In genomic region chr6:35955970-35956369, GRCh38 we compare ENCODE assay signal across 12 cellular contexts. TPM values are rescaled to one million over a fixed set of nuclear protein-coding genes. Genes with fewer than 3 reads are reported as not detected.
A peak's percentile ranks its signal among the peaks of the same experiment; 100 is the strongest.
DNase-seq lines count a peak whose midpoint lies in the region; ATAC-seq, FAIRE-seq and TF ChIP-seq lines count a peak whose summit lies in the region.
"Had no signal": no experiment of that assay in that cellular context is flagged by ENCODE, and none has a peak within 500 bp of the region (broad histone marks: within the 10 kb centered on the region; RNA-seq: fewer than 3 reads in every experiment).

No MANE protein-coding gene starts in this region.

- no peaks in the 10 kb centered on the region for H3K36me3 Mint-ChIP-seq in activated CD4-positive, alpha-beta T cell treated with anti-CD3 and anti-CD28 coated beads, Interleukin-2, amount 10 ng/mL, durations not matched to agents 24 days and 14 days (ENCODE audit: low read depth)

- H3K9me3 Mint-ChIP-seq in activated CD4-positive, alpha-beta T cell treated with anti-CD3 and anti-CD28 coated beads, Interleukin-2, amount 10 ng/mL, durations not matched to agents 24 days and 14 days: no peaks in the 10 kb centered on the region

- H3K79me2 ChIP-seq in HCT116 (ENCODE audit: insufficient read depth, low read length) (no peaks in the 10 kb centered on the region), GM12878 (ENCODE audit: control insufficient read depth, insufficient read depth, low read length) (no peaks in the 10 kb centered on the region)
- H3K79me2 ChIP-seq: hepatocyte had no signal

- H3K9ac ChIP-seq in HCT116 (ENCODE audit: low read length) (no peak overlapping the region), GM12878 (ENCODE audit: control insufficient read depth, insufficient read depth, low read length) (no peak overlapping the region), neuronal stem cell (ENCODE audit: low read depth, low read length, poor library complexity) (no peak overlapping the region)

- TF ChIP-seq CTCF in HCT116 (IDR thresholded peaks at IDR 0.05 in 2 of 3, conservative IDR thresholded peaks at IDR 0.05 in 1 of 3; ENCODE audit: borderline replicate concordance in 1 of 3, insufficient read depth in 1 of 3, low read depth in 2 of 3, low read length in 2 of 3): peak; percentile 38 to 55 (median 41); a peak in 5 of 6 replicates
- peak; percentile 12 to 28 (median 21); a peak in 3 of 6 replicates for TF ChIP-seq CTCF in GM12878 (IDR thresholded peaks at IDR 0.05 in 2 of 3, conservative IDR thresholded peaks at IDR 0.05 in 1 of 3; ENCODE audit: control insufficient read depth in 2 of 3, extremely low read depth in 1 of 3, insufficient read depth in 1 of 3, low read depth in 3 of 3, low read length in 3 of 3)

- H3K9me3 ChIP-seq in HCT116 (ENCODE audit: control insufficient read depth in 1 of 2, insufficient read depth in 1 of 2, low read depth in 1 of 2, low read length in 2 of 2) (no peaks in the 10 kb centered on the region), GM12878 (replicated peaks; ENCODE audit: control insufficient read depth, insufficient read depth, low read length) (no peaks in the 10 kb centered on the region), neuronal stem cell (replicated peaks in 1 of 2; ENCODE audit: control insufficient read depth in 2 of 2, insufficient read depth in 1 of 2, low read depth in 1 of 2, low read length in 2 of 2) (peaks cover 0 to 1% of the 10 kb centered on the region in 2 donors)

- H4K91ac ChIP-seq in neuronal stem cell (ENCODE audit: low read depth, low read length, poor library complexity): no peak overlapping the region

- CTCF ChIA-PET in HCT116 (lab: Charles Lee): interaction anchor here (1.2 kb wide), 1 partner anchor 433 kb away, joined by 3 read pairs; no protein-coding TSS in a partner anchor
- CTCF ChIA-PET in GM12878 (lab: Yijun Ruan, JAX): interaction anchor here (1.0 to 3.1 kb wide), 4 partner anchors 14 to 395 kb away, joined by 3 to 16 read pairs (median 4); partner anchors contain the start of gene ARMC12

- POLR2A ChIA-PET in HCT116 (lab: Charles Lee): no interaction called here
- POLR2A ChIA-PET in GM12878 (lab: Charles Lee): no interaction called here

- peak overlapping the region; percentile 26 for H3K23ac ChIP-seq in neuronal stem cell (ENCODE audit: low read depth, low read length, poor library complexity)

- H2AK5ac ChIP-seq in neuronal stem cell (ENCODE audit: low read depth, low read length): no peak overlapping the region

- H3K27me3 Mint-ChIP-seq in activated CD4-positive, alpha-beta T cell treated with anti-CD3 and anti-CD28 coated beads, Interleukin-2, amount 10 ng/mL, durations not matched to agents 24 days and 14 days: peaks cover 22% of the 10 kb centered on the region

- H3K4me3 ChIP-seq in HCT116 (replicated peaks in 1 of 2; ENCODE audit: low read depth in 1 of 2, low read length in 2 of 2) (no peak overlapping the region), GM12878 (no peak overlapping the region), neuronal stem cell (ENCODE audit: low read length in 2 of 2) (no peak overlapping the region)
- H3K4me3 ChIP-seq: hepatocyte had no signal

- DNase-seq in activated CD4-positive, alpha-beta T cell treated with anti-CD3 and anti-CD28 coated beads for 48 hours: peak; percentile 31
- no peak for DNase-seq in activated CD4-positive, alpha-beta T cell treated with anti-CD3 and anti-CD28 coated beads, Interleukin-2, amount 10 ng/mL, durations not matched to agents 24 days and 14 days
- DNase-seq in HCT116 (ENCODE audit: low read depth, low spot score): no peak
- no peak for DNase-seq in GM12878 (ENCODE audit: low read depth, low spot score)
- DNase-seq in neuronal stem cell (ENCODE audit: low spot score): no peak
- no peak for DNase-seq in SKM-1 (lab: John Stamatoyannopoulos, UW; ENCODE audit: unreplicated experiment)
- DNase-seq in stimulated activated naive CD4-positive, alpha-beta T cell (lab: John Stamatoyannopoulos, UW): no peak
- DNase-seq: ACHN, midbrain had no signal

- peaks cover 8% of the 10 kb centered on the region for H3K4me1 Mint-ChIP-seq in activated CD4-positive, alpha-beta T cell treated with anti-CD3 and anti-CD28 coated beads, Interleukin-2, amount 10 ng/mL, durations not matched to agents 24 days and 14 days

- SMC1A ChIA-PET in GM12878 (lab: Charles Lee; ENCODE audit: uncharacterized antibody, unreplicated experiment): interaction anchor here (0.6 to 1.0 kb wide), 3 partner anchors 361 to 402 kb away, joined by 3 read pairs; no protein-coding TSS in a partner anchor

- no peak overlapping the region for H3K18ac ChIP-seq in neuronal stem cell (ENCODE audit: low read length)

- H3K4ac ChIP-seq in neuronal stem cell (ENCODE audit: low read length): no peak overlapping the region

- in situ Hi-C loops in GM12878 (cut with MboI): no loop called here

- FAIRE-seq in GM12878 (lab: Jason Lieb, UNC): no peak

- H2BK15ac ChIP-seq in neuronal stem cell (ENCODE audit: low read length): no peak overlapping the region

- H2AFZ ChIP-seq in HCT116 (ENCODE audit: low read depth, low read length, poor library complexity, severe bottlenecking): peak overlapping the region; percentile 30
- H2AFZ ChIP-seq in GM12878 (ENCODE audit: control insufficient read depth, low read depth, low read length): no peak overlapping the region
- H2AFZ ChIP-seq in neuronal stem cell (ENCODE audit: low read length): no peak overlapping the region
- H2AFZ ChIP-seq: hepatocyte had no signal

- H3K4me3 Mint-ChIP-seq in activated CD4-positive, alpha-beta T cell treated with anti-CD3 and anti-CD28 coated beads, Interleukin-2, amount 10 ng/mL, durations not matched to agents 24 days and 14 days: no peak overlapping the region

- H3K79me1 ChIP-seq in neuronal stem cell (ENCODE audit: low read depth, low read length): no peaks in the 10 kb centered on the region

- no peak overlapping the region for H2BK5ac ChIP-seq in neuronal stem cell (ENCODE audit: low read length)

- BruUV-seq in HCT116 (replicated peaks; lab: Mats Ljungman, UMichigan) (no TSS peak), GM12878 (replicated peaks; lab: Mats Ljungman, UMichigan) (no TSS peak)

- no peaks in the 10 kb centered on the region for H3K9me2 ChIP-seq in HCT116 (ENCODE audit: insufficient read depth)

- H3K36me3 ChIP-seq in HCT116 (ENCODE audit: control insufficient read depth in 1 of 2, insufficient read depth in 2 of 2, low read length in 2 of 2): no peaks in the 10 kb centered on the region
- no peaks in the 10 kb centered on the region for H3K36me3 ChIP-seq in GM12878 (ENCODE audit: control insufficient read depth in 2 of 2, insufficient read depth in 2 of 2, low read length in 1 of 2)
- no peaks in the 10 kb centered on the region for H3K36me3 ChIP-seq in neuronal stem cell (replicated peaks in 1 of 2; ENCODE audit: control insufficient read depth in 2 of 2, insufficient read depth in 2 of 2, low read length in 2 of 2)

- H3K4me1 ChIP-seq in HCT116 (ENCODE audit: control insufficient read depth in 1 of 2, insufficient read depth in 2 of 2, low read length in 2 of 2) (peaks cover 0 to 21% of the 10 kb centered on the region in 2 experiments; a peak in 1 of 4 replicates), GM12878 (ENCODE audit: control insufficient read depth, insufficient read depth, low read length) (no peaks in the 10 kb centered on the region), neuronal stem cell (ENCODE audit: control insufficient read depth in 2 of 2, insufficient read depth in 1 of 2, low read depth in 1 of 2, low read length in 2 of 2) (peaks cover 0 to 2% of the 10 kb centered on the region in 2 donors)

- no peaks in the 10 kb centered on the region for H4K20me1 ChIP-seq in HCT116 (ENCODE audit: insufficient read depth)
- no peaks in the 10 kb centered on the region for H4K20me1 ChIP-seq in GM12878 (ENCODE audit: control insufficient read depth, insufficient read depth)

- no peak overlapping the region for H4K8ac ChIP-seq in neuronal stem cell (ENCODE audit: low read depth, low read length)

- no peak overlapping the region for H2BK120ac ChIP-seq in neuronal stem cell (ENCODE audit: low read depth, low read length)

- H3K27me3 ChIP-seq in HCT116 (ENCODE audit: insufficient read depth, low read length): peaks cover 9% of the 10 kb centered on the region
- H3K27me3 ChIP-seq in GM12878 (replicated peaks in 1 of 2; ENCODE audit: control insufficient read depth in 2 of 2, insufficient read depth in 2 of 2, low read length in 1 of 2): peaks cover 2 to 3% of the 10 kb centered on the region in 2 experiments; a peak in 2 of 4 replicates
- H3K27me3 ChIP-seq in neuronal stem cell (ENCODE audit: control insufficient read depth in 3 of 3, insufficient read depth in 3 of 3, low read depth in 1 of 3, low read length in 3 of 3): peaks cover 0 to 29% (median 0%) of the 10 kb centered on the region in 3 experiments
- H3K27me3 ChIP-seq: hepatocyte had no signal

- TF ChIP-seq POLR2A in HCT116 (IDR thresholded peaks at IDR 0.05; ENCODE audit: borderline replicate concordance, extremely low read depth, insufficient read depth, insufficient read length) (no peak), GM12878 (IDR thresholded peaks at IDR 0.05; ENCODE audit: low read depth, low read length) (no peak)

- no peak overlapping the region for H3K14ac ChIP-seq in neuronal stem cell (ENCODE audit: low read length)

- intact Hi-C loops in activated CD4-positive, alpha-beta T cell treated with anti-CD3 and anti-CD28 coated beads, Interleukin-2, amount 10 ng/mL, durations not matched to agents 24 days and 14 days (cut with micrococcal nuclease): no loop called here
- intact Hi-C loops in HCT116 (cut with micrococcal nuclease): loop anchor here (5.0 kb wide), 1 partner anchor 374 kb away; no protein-coding TSS in a partner anchor
- intact Hi-C loops in GM12878 (cut with micrococcal nuclease; ENCODE audit: unreplicated experiment): loop anchor here (10.0 kb wide), 1 partner anchor 431 kb away; no protein-coding TSS in a partner anchor

- TF ChIP-seq EP300 in GM12878 (IDR thresholded peaks at IDR 0.05; ENCODE audit: borderline replicate concordance in 1 of 2, control insufficient read depth in 1 of 2, low read depth in 2 of 2, low read length in 2 of 2): no peak

- ATAC-seq in HCT116 (peak; percentile 64), GM12878 (no peak), HG03354 (IDR thresholded peaks at IDR 0.05; ENCODE audit: poor library complexity, severe bottlenecking, unreplicated experiment) (no peak)
- ATAC-seq: sciatic nerve had no signal

- H3K27ac Mint-ChIP-seq in activated CD4-positive, alpha-beta T cell treated with anti-CD3 and anti-CD28 coated beads, Interleukin-2, amount 10 ng/mL, durations not matched to agents 24 days and 14 days: no peak overlapping the region

- H3K4me2 ChIP-seq in HCT116 (ENCODE audit: low read length): no peak overlapping the region
- H3K4me2 ChIP-seq in GM12878 (ENCODE audit: control insufficient read depth, insufficient read depth): no peak overlapping the region
- H3K4me2 ChIP-seq in neuronal stem cell (ENCODE audit: insufficient read depth, low read length, poor library complexity, severe bottlenecking): no peak overlapping the region
- H3K4me2 ChIP-seq: hepatocyte had no signal

- H3K27ac ChIP-seq in HCT116 (ENCODE audit: low read depth, low read length): no peak overlapping the region
- no peak overlapping the region for H3K27ac ChIP-seq in GM12878 (ENCODE audit: control insufficient read depth, insufficient read depth)
- no peak overlapping the region for H3K27ac ChIP-seq in neuronal stem cell (replicated peaks; ENCODE audit: low read length)
- H3K27ac ChIP-seq: hepatocyte had no signal

- no peak overlapping the region for H2BK12ac ChIP-seq in neuronal stem cell (ENCODE audit: low read length)

- RAD21 ChIA-PET in HCT116 (lab: Charles Lee; ENCODE audit: low non-redundant PET in 1 of 2, low total read pairs in 2 of 2, uncharacterized antibody in 2 of 2, unreplicated experiment in 2 of 2): interaction anchor here (0.7 kb wide), 3 partner anchors 12 to 202 kb away, joined by 3 to 4 read pairs (median 3); no protein-coding TSS in a partner anchor
- RAD21 ChIA-PET in GM12878 (lab: Charles Lee; ENCODE audit: unreplicated experiment): interaction anchor here (0.6 kb wide), 1 partner anchor 11 kb away, joined by 3 read pairs; no protein-coding TSS in a partner anchor

- TF ChIP-seq RAD21 in HCT116 (IDR thresholded peaks at IDR 0.05; ENCODE audit: low read depth) (peak; percentile 80), GM12878 (IDR thresholded peaks at IDR 0.05; ENCODE audit: insufficient read depth, low read depth, low read length) (peak; percentile 41)

- WGBS in GM12878 (ENCODE audit: insufficient coverage, insufficient replicate concordance, low lambda C conversion rate, missing lambda C conversion rate): 40% methylated on average over 3 of the region's 4 CpGs
- no CpG with 5 or more reads among the region's 4 CpGs for WGBS in neuronal stem cell (ENCODE audit: extremely low coverage in 2 of 2, insufficient read length in 2 of 2, insufficient replicate concordance in 1 of 2), 2 donors

RNA-seq across cellular contexts. Expression of gene SRPK1, which starts 35.1 kb away (rescaled TPM):
- total RNA-seq in activated CD4-positive, alpha-beta T cell treated with anti-CD3 and anti-CD28 coated beads, Interleukin-2, amount 10 ng/mL, durations not matched to agents 24 days and 14 days: 162 and 163 TPM in 2 replicates
- total RNA-seq in HCT116 (2021; ENCODE audit: unreplicated experiment) (89.4 TPM), GM12878 (2014; rRNA removed) (71.5 and 93.1 TPM in 2 replicates), GM12878 (2014; rRNA removed; fragmentation: Illumina TruSeq; extraction: Trizol) (107 TPM in 2 replicates), GM12878 (2021) (81.4 and 82.7 TPM in 2 replicates)
- 20.5 and 27.7 TPM in 2 replicates for polyA plus RNA-seq in HCT116 (2012)
- total RNA-seq in GM12878 (2013; cell fraction: nucleolus; rRNA removed): 375 and 408 TPM in 2 replicates
- 17.7 TPM for polyA plus RNA-seq in GM12878 (2011; ENCODE audit: low read depth)
- polyA plus RNA-seq in GM12878 (2011; rRNA removed) (67.6 and 103 TPM in 2 replicates), GM12878 (2014; fragmentation: Illumina TruSeq; extraction: Trizol) (88.9 and 125 TPM in 2 replicates), GM12878 (2014; fragmentation: Nextera tagmentation; extraction: Ambion mirVana) (10 to 100 TPM; 47.4 to 90.4 TPM), GM12878 (2014; rRNA removed) (62.0 and 68.2 TPM in 2 replicates), GM12878 (2016; fragmentation: Nextera tagmentation; extraction: Ambion mirVana) (100 to 1,000 TPM in 1 of 2 experiments, 10 to 100 TPM in 1; 96.8 to 112 TPM)
- 27.2 and 33.1 TPM in 2 replicates for polyA plus RNA-seq in GM12878 (2011; cell fraction: cytosol; rRNA removed)
- 42.7 and 55.7 TPM in 2 replicates for polyA plus RNA-seq in GM12878 (2011; cell fraction: nucleus; rRNA removed)
- polyA plus RNA-seq in GM12878 (2012): 26.8 and 27.5 TPM in 2 replicates
- polyA minus RNA-seq in GM12878 (2011; rRNA and poly(A)+ RNA removed): 78.9 and 81.7 TPM in 2 replicates
- 30.7 and 41.2 TPM in 2 replicates for polyA minus RNA-seq in GM12878 (2011; cell fraction: cytosol; rRNA and poly(A)+ RNA removed)
- 65.9 and 118 TPM in 2 replicates for polyA minus RNA-seq in GM12878 (2011; cell fraction: nucleus; rRNA and poly(A)+ RNA removed)
- polyA plus RNA-seq in neuronal stem cell (2013, experiment 1 of 2): 61.3 TPM
- 63.8 TPM for polyA plus RNA-seq in neuronal stem cell (2013, experiment 2 of 2)
